ENCODE assay signal across 8 cellular contexts in the genomic region with DNA sequence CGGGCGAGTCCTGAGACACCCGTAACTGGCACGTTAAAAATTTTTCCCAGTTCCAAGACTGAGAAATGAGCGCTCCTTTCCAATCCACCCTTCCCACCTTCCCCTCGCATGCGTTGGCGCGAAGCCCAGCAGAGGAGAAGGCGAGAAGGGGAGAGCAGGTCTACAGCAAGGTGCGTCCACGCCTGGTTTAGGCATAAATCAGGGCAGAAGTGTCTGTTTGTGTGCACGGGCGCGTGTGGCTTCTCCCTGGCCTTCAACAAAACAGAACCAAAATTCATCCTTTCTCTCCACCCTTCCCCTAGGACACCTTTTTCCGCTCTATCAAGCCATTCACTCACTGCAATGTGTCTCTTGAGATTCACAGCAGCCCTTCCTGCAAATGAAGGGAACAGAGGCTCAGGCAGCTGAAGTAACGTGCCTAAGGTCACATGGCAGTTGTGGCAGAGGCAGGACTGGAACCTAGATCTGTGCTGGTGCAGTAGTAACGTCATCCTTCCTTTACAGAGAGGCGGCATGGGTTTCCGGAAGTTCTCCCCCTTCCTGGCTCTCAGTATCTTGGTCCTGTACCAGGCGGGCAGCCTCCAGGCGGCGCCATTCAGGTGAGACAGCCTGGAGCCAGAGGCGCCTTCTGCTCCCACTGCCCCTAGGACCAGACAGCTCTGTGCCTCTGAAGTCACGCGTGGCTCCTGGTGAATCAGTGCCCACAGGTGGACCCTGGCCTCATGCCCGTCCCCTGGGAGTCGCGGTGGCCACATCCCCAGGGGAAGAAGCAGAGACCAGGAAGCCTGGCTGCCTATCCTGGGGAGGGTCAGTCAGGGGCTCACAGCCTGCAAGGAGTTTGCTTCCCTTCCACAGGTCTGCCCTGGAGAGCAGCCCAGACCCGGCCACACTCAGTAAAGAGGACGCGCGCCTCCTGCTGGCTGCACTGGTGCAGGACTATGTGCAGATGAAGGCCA. TPM values are rescaled to one million over a fixed set of nuclear protein-coding genes. Genes with fewer than 3 reads are reported as not detected.
A peak's percentile ranks its signal among the peaks of the same experiment; 100 is the strongest.
DNase-seq lines count a peak whose midpoint lies in the region; ATAC-seq, FAIRE-seq and TF ChIP-seq lines count a peak whose summit lies in the region.

No MANE protein-coding gene starts in this region.

- no peak overlapping the region for H3K27ac ChIP-seq in right cardiac atrium (ENCODE audit: low read length)

- H3K27ac Mint-ChIP-seq in activated naive CD8-positive, alpha-beta T cell treated with anti-CD3 and anti-CD28 coated beads, Interleukin-2, amount 50 U/mL, for 24 hours, result peak overlapping the region; percentile 43

- no peak for FAIRE-seq in HTR-8/SVneo (lab: Jason Lieb, UNC)

- peaks cover 7% of the 10 kb centered on the region for H3K9me3 Mint-ChIP-seq in activated naive CD8-positive, alpha-beta T cell treated with anti-CD3 and anti-CD28 coated beads, Interleukin-2, amount 50 U/mL, for 24 hours

- H3K27me3 ChIP-seq in right cardiac atrium (ENCODE audit: control insufficient read depth, insufficient read depth), result peaks cover 4% of the 10 kb centered on the region

- peaks cover 19% of the 10 kb centered on the region for H3K4me1 Mint-ChIP-seq in activated naive CD8-positive, alpha-beta T cell treated with anti-CD3 and anti-CD28 coated beads, Interleukin-2, amount 50 U/mL, for 24 hours

- H3K36me3 Mint-ChIP-seq in activated naive CD8-positive, alpha-beta T cell treated with anti-CD3 and anti-CD28 coated beads, Interleukin-2, amount 50 U/mL, for 24 hours (ENCODE audit: low read depth), result no peaks in the 10 kb centered on the region

- H3K27me3 Mint-ChIP-seq in activated naive CD8-positive, alpha-beta T cell treated with anti-CD3 and anti-CD28 coated beads, Interleukin-2, amount 50 U/mL, for 24 hours, result peaks cover 23% of the 10 kb centered on the region

- no peaks in the 10 kb centered on the region for H3K9me3 ChIP-seq in right cardiac atrium (ENCODE audit: control insufficient read depth, low read length)

- H3K4me1 ChIP-seq in right cardiac atrium (ENCODE audit: control insufficient read depth, insufficient read depth, low read length), result no peaks in the 10 kb centered on the region

- H3K4me3 Mint-ChIP-seq in activated naive CD8-positive, alpha-beta T cell treated with anti-CD3 and anti-CD28 coated beads, Interleukin-2, amount 50 U/mL, for 24 hours, result peak overlapping the region; percentile 76

- intact Hi-C loops in right cardiac atrium (cut with DNase I), result loop anchor here in 3 of 4 donors (1.0 to 10.0 kb wide), 4 partner anchors 166 to 537 kb away; no protein-coding TSS in a partner anchor

- 4% methylated on average over 33 of the region's 33 CpGs for WGBS in right cardiac atrium

- DNase-seq in NCI-H1105 (lab: John Stamatoyannopoulos, UW), result peak; percentile 89
- peak; percentile 67 for DNase-seq in T follicular helper cell (ENCODE audit: low read depth)
- DNase-seq in activated naive CD8-positive, alpha-beta T cell treated with anti-CD3 and anti-CD28 coated beads, Interleukin-2, amount 50 U/mL, for 24 hours, result peak; percentile 92
- DNase-seq in right cardiac atrium, result peak; percentile 82 to 95 (median 92)
- peak; percentile 70 for DNase-seq in renal cortical epithelial cell (ENCODE audit: low read depth)
- no peak for DNase-seq in HTR-8/SVneo (ENCODE audit: insufficient read length, low spot score)

- peak overlapping the region; percentile 31 for H3K4me3 ChIP-seq in right cardiac atrium (ENCODE audit: low read length)

- TF ChIP-seq CTCF in GM12874 (IDR thresholded peaks at IDR 0.05; ENCODE audit: insufficient read depth, low read depth, low read length), result peak; percentile 88

- ATAC-seq in HG02678 (IDR thresholded peaks at IDR 0.05; ENCODE audit: unreplicated experiment) (peak; percentile 96), right cardiac atrium (peak; percentile 90 to 93)
- peak; percentile 91 for ATAC-seq in activated naive CD8-positive, alpha-beta T cell treated with anti-CD3 and anti-CD28 coated beads, Interleukin-2, amount 50 U/mL, for 24 hours

RNA-seq across cellular contexts. Expression of gene CALCB, which starts 1.1 kb away (rescaled TPM):
- under 1 TPM in 2 of 4 donors, not detected in 2; 0.09 to 0.17 TPM for total RNA-seq in right cardiac atrium
- 0.05 TPM for polyA plus RNA-seq in right cardiac atrium
- total RNA-seq in renal cortical epithelial cell, result 0.15 TPM in 1 of 2 replicates, not detected in the other

RNA-seq across cellular contexts. Expression of gene INSC, which starts 40.2 kb away (rescaled TPM):
- 1 to 10 TPM in 2 of 4 donors, under 1 TPM in 2; 0.91 to 1.0 (median 0.99) TPM for total RNA-seq in right cardiac atrium
- polyA plus RNA-seq in right cardiac atrium, result 0.95 TPM
- 0.15 and 0.52 TPM in 2 replicates for total RNA-seq in renal cortical epithelial cell
